In the genomic region with DNA sequence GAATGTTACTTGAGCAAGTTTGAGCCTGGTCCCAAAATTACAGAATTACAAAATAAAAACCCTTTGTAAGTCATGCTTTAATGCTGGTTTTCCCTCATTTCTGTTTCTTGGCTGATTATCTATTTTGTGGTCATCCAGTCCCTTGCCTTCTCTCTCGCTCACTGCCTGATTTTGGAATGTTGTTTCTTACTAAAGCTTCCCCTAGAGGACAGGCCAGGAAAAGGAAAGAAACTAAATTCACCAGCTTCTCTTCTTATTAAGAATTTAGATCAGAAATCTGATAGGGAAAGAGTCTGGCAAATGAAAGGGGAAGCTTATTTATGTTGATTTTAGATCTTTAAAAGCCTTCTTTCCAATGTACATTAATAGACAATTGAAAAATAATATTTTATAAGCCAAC, we compare ENCODE assay signal across 14 cellular contexts. TPM values are rescaled to one million over a fixed set of nuclear protein-coding genes. Genes with fewer than 3 reads are reported as not detected.
A peak's percentile ranks its signal among the peaks of the same experiment; 100 is the strongest.
DNase-seq lines count a peak whose midpoint lies in the region; ATAC-seq and TF ChIP-seq lines count a peak whose summit lies in the region.
"Had no signal": no experiment of that assay in that cellular context is flagged by ENCODE, and none has a peak within 500 bp of the region (broad histone marks: within the 10 kb centered on the region; RNA-seq: fewer than 3 reads in every experiment).

No MANE protein-coding gene starts in this region.

- H3F3A ChIP-seq in neural progenitor cell (ENCODE audit: low read depth): peaks cover 42% of the 10 kb centered on the region

- no peaks in the 10 kb centered on the region for H3K9me3 ChIP-seq in endodermal cell (ENCODE audit: control insufficient read depth, low read length)
- no peaks in the 10 kb centered on the region for H3K9me3 ChIP-seq in neural progenitor cell (ENCODE audit: low read depth)

- H3K4me3 Mint-ChIP-seq in endodermal cell (no peak overlapping the region), neural progenitor cell (no peak overlapping the region)
- H3K4me3 Mint-ChIP-seq: activated T-helper 1 cell treated with anti-CD3 and anti-CD28 coated beads, Interleukin-12 subunit alpha, Interleukin-12 subunit beta, Interleukin-2, Interleukin-4 antibody, amounts not matched to agents 30 ng/mL and 10 ng/mL and 1 ng/mL, durations not matched to agents 14 hours and 24 hours and 36 hours had no signal

- no peaks in the 10 kb centered on the region for H3K79me2 ChIP-seq in neural progenitor cell (ENCODE audit: low read depth)

- H3K9ac ChIP-seq in endodermal cell (ENCODE audit: extremely low read depth, low read length, poor library complexity, severe bottlenecking) (no peak overlapping the region), neural progenitor cell (no peak overlapping the region)

- H3K4me3 ChIP-seq in endodermal cell (ENCODE audit: low read length) (no peak overlapping the region), neural progenitor cell (peak overlapping the region; percentile 59)

- no peak overlapping the region for H3K27ac ChIP-seq in endodermal cell (ENCODE audit: low read depth, low read length)
- H3K27ac ChIP-seq in neural progenitor cell: no peak overlapping the region

- H3K27me3 Mint-ChIP-seq in endodermal cell (ENCODE audit: insufficient read depth) (peaks cover 84% of the 10 kb centered on the region), neural progenitor cell (ENCODE audit: insufficient read depth, low read depth) (peaks cover 23% of the 10 kb centered on the region)

- H3K4me1 Mint-ChIP-seq in endodermal cell (peaks cover 9% of the 10 kb centered on the region), neural progenitor cell (peaks cover 26% of the 10 kb centered on the region)

- DNase-seq in ELR (ENCODE audit: low read depth) (peak; percentile 62), OCI-M1 (lab: John Stamatoyannopoulos, UW) (peak; percentile 19), endodermal cell (no peak), neural progenitor cell (ENCODE audit: low spot score) (peak; percentile 47), MV-4-11 (lab: John Stamatoyannopoulos, UW) (no peak), NCI-H1105 treated with DMSO at 0.1 percent for 48 hours (lab: John Stamatoyannopoulos, UW) (no peak)
- DNase-seq: activated CD4-positive, alpha-beta T cell treated with anti-CD3 and anti-CD28 coated beads, Interleukin-2, amount 50 U/mL, for 1 hour; aorta; Calu3; NCI-H226; substantia nigra had no signal

- H4K20me1 ChIP-seq in neural progenitor cell (ENCODE audit: low read depth): peaks cover 20% of the 10 kb centered on the region

- peaks cover 72% of the 10 kb centered on the region for H3K27me3 ChIP-seq in endodermal cell (ENCODE audit: control insufficient read depth, insufficient read depth, low read length, poor library complexity, severe bottlenecking)
- peaks cover 26% of the 10 kb centered on the region for H3K27me3 ChIP-seq in neural progenitor cell

- H3K27ac Mint-ChIP-seq in endodermal cell (no peak overlapping the region), neural progenitor cell (no peak overlapping the region)
- H3K27ac Mint-ChIP-seq: activated T-helper 1 cell treated with anti-CD3 and anti-CD28 coated beads, Interleukin-12 subunit alpha, Interleukin-12 subunit beta, Interleukin-2, Interleukin-4 antibody, amounts not matched to agents 30 ng/mL and 10 ng/mL and 1 ng/mL, durations not matched to agents 14 hours and 24 hours and 36 hours had no signal

- peaks cover 3% of the 10 kb centered on the region for H3K4me1 ChIP-seq in endodermal cell (ENCODE audit: control insufficient read depth, insufficient read depth, low read length)
- peaks cover 11% of the 10 kb centered on the region for H3K4me1 ChIP-seq in neural progenitor cell

- TF ChIP-seq CTCF in endodermal cell (conservative IDR thresholded peaks at IDR 0.05): peak; percentile 60
- TF ChIP-seq CTCF in neural progenitor cell (IDR thresholded peaks at IDR 0.05): peak; percentile 45

- WGBS in endodermal cell (ENCODE audit: insufficient coverage in 1 of 2, insufficient read length in 1 of 2), 2 experiments: 60% methylated on average over 1 of the region's 1 CpG; no CpG with 5 or more reads in 1 of the 2 experiments

- H3K9me3 Mint-ChIP-seq in endodermal cell: no peaks in the 10 kb centered on the region
- H3K9me3 Mint-ChIP-seq in neural progenitor cell: no peaks in the 10 kb centered on the region

- no peaks in the 10 kb centered on the region for H3K36me3 ChIP-seq in endodermal cell (ENCODE audit: control insufficient read depth, insufficient read depth, low read length)
- H3K36me3 ChIP-seq in neural progenitor cell: no peaks in the 10 kb centered on the region

- H3K36me3 Mint-ChIP-seq in endodermal cell (ENCODE audit: low read depth) (no peaks in the 10 kb centered on the region), neural progenitor cell (no peaks in the 10 kb centered on the region)

- H2AFZ ChIP-seq in neural progenitor cell (replicated peaks): no peak overlapping the region

- no peak overlapping the region for H3K4me2 ChIP-seq in neural progenitor cell

- ATAC-seq in HG03432 (IDR thresholded peaks at IDR 0.05; ENCODE audit: unreplicated experiment): no peak

RNA-seq across cellular contexts. Expression of a gene that starts 16.6 kb away (rescaled TPM):
- total RNA-seq in endodermal cell (under 1 TPM in 1 of 2 donors, not detected in 1; 0.33 TPM), neural progenitor cell (ENCODE audit: low replicate concordance) (1.6 and 2.1 TPM in 2 replicates)
- polyA plus RNA-seq in endodermal cell (2013, experiment 1 of 2): 0.82 TPM
- polyA plus RNA-seq in endodermal cell (2013, experiment 2 of 2): 0.75 TPM
- total RNA-seq: activated T-helper 1 cell treated with anti-CD3 and anti-CD28 coated beads, Interleukin-12 subunit alpha, Interleukin-12 subunit beta, Interleukin-2, Interleukin-4 antibody, amounts not matched to agents 30 ng/mL and 10 ng/mL and 1 ng/mL, durations not matched to agents 14 hours and 24 hours and 36 hours; T-helper 1 cell treated with Interleukin-12 subunit alpha and Interleukin-12 subunit beta and Interleukin-4 antibody, amounts not matched to agents 30 ng/mL and 1 ng/mL, for 36 hours had no signal

Comparison
In these comparisons a context has a peak if more than half of its experiments do, and no peak if none do; other contexts are left out.
1. DNase-seq: peak in ELR (single experiment), OCI-M1 (single experiment) and neural progenitor cell (single experiment); none in endodermal cell (single experiment), MV-4-11 (single experiment) and NCI-H1105 treated with DMSO at 0.1 percent for 48 hours (single experiment).